In genomic region chr9:135287627-135288026, GRCh38 we compare ENCODE assay signal across 25 cellular contexts.
A peak's percentile ranks its signal among the peaks of the same experiment; 100 is the strongest.
DNase-seq lines count a peak whose midpoint lies in the region; TF ChIP-seq lines count a peak whose summit lies in the region.
"Had no signal": no experiment of that assay in that cellular context is flagged by ENCODE, and none has a peak within 500 bp of the region (broad histone marks: within the 10 kb centered on the region; RNA-seq: fewer than 3 reads in every experiment).

No MANE protein-coding gene starts in this region.

- H3K9ac ChIP-seq in BLaER1 (peak overlapping the region; percentile 77), neural progenitor cell (no peak overlapping the region), GM23248 (no peak overlapping the region)

- H3K79me2 ChIP-seq in neural progenitor cell (ENCODE audit: low read depth) = no peaks in the 10 kb centered on the region
- no peaks in the 10 kb centered on the region for H3K79me2 ChIP-seq in GM23248 (ENCODE audit: insufficient read depth)

- H3K9me3 ChIP-seq in BLaER1 = no peaks in the 10 kb centered on the region
- no peaks in the 10 kb centered on the region for H3K9me3 ChIP-seq in neural progenitor cell (ENCODE audit: low read depth)
- H3K9me3 ChIP-seq in GM23248 (ENCODE audit: low read depth) = no peaks in the 10 kb centered on the region
- H3K9me3 ChIP-seq: A549, MG63, Peyer's patch had no signal

- TF ChIP-seq CTCF in chondrocyte (IDR thresholded peaks at IDR 0.05) (no peak), neural progenitor cell (IDR thresholded peaks at IDR 0.05) (no peak)

- no peaks in the 10 kb centered on the region for H3K9me3 Mint-ChIP-seq in chondrocyte (ENCODE audit: low read depth)
- no peaks in the 10 kb centered on the region for H3K9me3 Mint-ChIP-seq in neural progenitor cell
- H3K9me3 Mint-ChIP-seq: CD8-positive, alpha-beta T cell had no signal

- H2AFZ ChIP-seq in neural progenitor cell (replicated peaks) = no peak overlapping the region
- H2AFZ ChIP-seq in GM23248 = no peak overlapping the region

- H3K4me3 Mint-ChIP-seq in chondrocyte (ENCODE audit: unreplicated experiment) (no peak overlapping the region), neural progenitor cell (no peak overlapping the region)
- H3K4me3 Mint-ChIP-seq: CD8-positive, alpha-beta T cell had no signal

- H3K4me3 ChIP-seq in BLaER1 (peak overlapping the region; percentile 52), neural progenitor cell (no peak overlapping the region), GM23248 (no peak overlapping the region)
- H3K4me3 ChIP-seq: A549, MG63, Peyer's patch, SK-N-MC had no signal

- H3K27ac Mint-ChIP-seq in chondrocyte (ENCODE audit: unreplicated experiment) (no peak overlapping the region), neural progenitor cell (peak overlapping the region; percentile 8)
- H3K27ac Mint-ChIP-seq: CD8-positive, alpha-beta T cell had no signal

- in situ Hi-C loops in GM23248 (cut with MboI) = no loop called here

- H3K36me3 Mint-ChIP-seq in chondrocyte (ENCODE audit: low read depth) (no peaks in the 10 kb centered on the region), neural progenitor cell (no peaks in the 10 kb centered on the region)
- H3K36me3 Mint-ChIP-seq: CD8-positive, alpha-beta T cell had no signal

- H3K27me3 ChIP-seq in BLaER1 (no peaks in the 10 kb centered on the region), neural progenitor cell (no peaks in the 10 kb centered on the region), GM23248 (replicated peaks; ENCODE audit: insufficient read depth) (peaks cover 22% of the 10 kb centered on the region; the same call in 1 of the 2 replicates)
- H3K27me3 ChIP-seq: MG63, Peyer's patch had no signal

- H3K27me3 Mint-ChIP-seq in chondrocyte (ENCODE audit: low read depth) (peaks cover 30% of the 10 kb centered on the region), neural progenitor cell (ENCODE audit: insufficient read depth, low read depth) (peaks cover 12% of the 10 kb centered on the region)

- H3K4me1 Mint-ChIP-seq in chondrocyte (ENCODE audit: low read depth) = no peaks in the 10 kb centered on the region
- H3K4me1 Mint-ChIP-seq in neural progenitor cell = peaks cover 17% of the 10 kb centered on the region

- H3K4me2 ChIP-seq in BLaER1 = peak overlapping the region; percentile 96
- no peak overlapping the region for H3K4me2 ChIP-seq in neural progenitor cell
- no peak overlapping the region for H3K4me2 ChIP-seq in GM23248 (ENCODE audit: unreplicated experiment)
- H3K4me2 ChIP-seq: A549 had no signal

- no peaks in the 10 kb centered on the region for H3K36me3 ChIP-seq in BLaER1
- H3K36me3 ChIP-seq in neural progenitor cell = no peaks in the 10 kb centered on the region
- H3K36me3 ChIP-seq in GM23248 (ENCODE audit: low read depth) = no peaks in the 10 kb centered on the region
- H3K36me3 ChIP-seq: MG63, Peyer's patch had no signal

- DNase-seq in Daoy (ENCODE audit: low read depth) (peak; percentile 73), chondrocyte (ENCODE audit: low spot score) (peak; percentile 83), neural progenitor cell (ENCODE audit: low spot score) (no peak), NOMO-1 treated with DMSO at 0.1 percent for 48 hours (lab: John Stamatoyannopoulos, UW; ENCODE audit: unreplicated experiment) (no peak), A172 (ENCODE audit: low spot score) (no peak), GM23248 (no peak)
- DNase-seq in activated effector memory CD4-positive, alpha-beta T cell treated with anti-CD3 and anti-CD28 coated beads, Interleukin-2, amount 50 U/mL, for 16 hours = no peak
- DNase-seq: AML-193; Caco-2; CD8-positive, alpha-beta T cell; DMS 273 treated with DMSO at 0.1 percent for 48 hours; DMS79 treated with DMSO at 0.1 percent for 48 hours; H7; IMR-90; KG1; MG63; NCI-H2029; NCI-H446; NCI-H524 treated with DMSO at 0.1 percent for 48 hours; NCI-H774; Peyer's patch; SIG-M5 had no signal

- H3F3A ChIP-seq in neural progenitor cell (ENCODE audit: low read depth) = peaks cover 21% of the 10 kb centered on the region
- no peaks in the 10 kb centered on the region for H3F3A ChIP-seq in GM23248 (ENCODE audit: insufficient read depth)

- no peaks in the 10 kb centered on the region for H3K9me2 ChIP-seq in GM23248 (ENCODE audit: insufficient read depth)

- peak overlapping the region; percentile 90 for H3K27ac ChIP-seq in BLaER1
- no peak overlapping the region for H3K27ac ChIP-seq in neural progenitor cell
- H3K27ac ChIP-seq in GM23248 = no peak overlapping the region
- H3K27ac ChIP-seq: A549, Peyer's patch, SK-N-MC had no signal

- peaks cover 80% of the 10 kb centered on the region for H3K4me1 ChIP-seq in BLaER1
- H3K4me1 ChIP-seq in neural progenitor cell = peaks cover 8% of the 10 kb centered on the region
- H3K4me1 ChIP-seq in GM23248 (ENCODE audit: insufficient read depth) = no peaks in the 10 kb centered on the region
- H3K4me1 ChIP-seq: A549, Caco-2, Peyer's patch had no signal

- 64 to 70% methylated on average over 16 of the region's 16 CpGs for WGBS in GM23248 (ENCODE audit: low coverage in 1 of 2, low lambda C conversion rate in 2 of 2, missing lambda C conversion rate in 2 of 2), 2 experiments

- H4K20me1 ChIP-seq in BLaER1 = no peaks in the 10 kb centered on the region
- no peaks in the 10 kb centered on the region for H4K20me1 ChIP-seq in neural progenitor cell (ENCODE audit: low read depth)
- no peaks in the 10 kb centered on the region for H4K20me1 ChIP-seq in GM23248 (ENCODE audit: insufficient read depth)

Comparison
In these comparisons a context has a peak if more than half of its experiments do, and no peak if none do; other contexts are left out.
1. DNase-seq: peak in Daoy (single experiment) and chondrocyte (single experiment); none in neural progenitor cell (single experiment), activated effector memory CD4-positive, alpha-beta T cell treated with anti-CD3 and anti-CD28 coated beads, Interleukin-2, amount 50 U/mL, for 16 hours (single experiment), NOMO-1 treated with DMSO at 0.1 percent for 48 hours (single experiment), A172 (single experiment) and GM23248 (single experiment).